In the genomic region with DNA sequence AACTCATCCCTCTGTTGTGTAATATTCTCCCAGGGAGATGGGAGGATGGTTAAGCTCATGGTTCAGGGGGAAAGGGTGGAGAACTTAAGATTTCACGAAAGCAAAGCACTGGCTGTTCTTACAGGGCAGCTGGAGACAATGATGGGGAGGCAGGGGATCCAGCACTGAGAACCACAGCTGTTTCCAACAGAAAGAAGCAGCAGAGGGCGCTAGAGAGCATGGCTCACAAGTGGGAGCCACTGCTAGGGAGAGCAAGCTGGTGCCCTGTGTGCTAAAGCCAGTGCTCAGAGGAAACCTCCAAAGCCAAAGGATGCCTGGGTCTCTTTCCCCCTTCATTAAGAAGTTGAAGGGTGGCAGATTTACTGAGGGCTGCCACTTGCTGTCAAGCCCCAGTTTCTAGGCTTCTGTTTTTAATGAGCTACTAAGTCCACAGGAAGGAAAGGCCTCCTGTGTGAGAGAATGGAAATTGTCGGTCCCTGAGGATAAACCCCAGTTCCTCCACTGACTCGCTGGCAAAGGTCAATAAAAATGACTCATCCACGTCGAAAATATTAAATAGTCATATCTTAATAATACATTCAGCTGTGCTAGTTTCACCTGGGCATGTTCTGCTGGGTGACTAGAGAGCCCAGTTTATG, we compare ENCODE assay signal across 8 cellular contexts.
DNase-seq lines count a peak whose midpoint lies in the region; TF ChIP-seq lines count a peak whose summit lies in the region.

No MANE protein-coding gene starts in this region.

- H3K27me3 Mint-ChIP-seq in brain, result no peaks in the 10 kb centered on the region

- no peaks in the 10 kb centered on the region for H3K36me3 Mint-ChIP-seq in brain

- DNase-seq in NCI-H748 (lab: John Stamatoyannopoulos, UW; ENCODE audit: unreplicated experiment) (peak; percentile 26), NCI-H748 treated with DMSO at 0.1 percent for 48 hours (lab: John Stamatoyannopoulos, UW) (no peak), HUDEP-2 (lab: John Stamatoyannopoulos, UW; ENCODE audit: unreplicated experiment in 76 of 76) (peak in 56 of 76 experiments; percentile 1 to 69 (median 35)), SK-N-DZ (ENCODE audit: low spot score) (peak; percentile 52), islet precursor cell (peak; percentile 91), posterior vena cava (ENCODE audit: low spot score) (no peak)
- peak; percentile 39 for DNase-seq in stimulated activated CD4-positive, alpha-beta T cell treated with anti-CD3 and anti-CD28 coated beads, Interleukin-4, amount 100 ng/mL, for 1 hour

- H3K27ac Mint-ChIP-seq in brain, result no peak overlapping the region

- peak; percentile 69 to 85 for TF ChIP-seq CTCF in brain (conservative IDR thresholded peaks at IDR 0.05)

- H3K9me3 Mint-ChIP-seq in brain, result no peaks in the 10 kb centered on the region

- intact Hi-C loops in posterior vena cava (cut with DNase I), result no loop called here

- no peaks in the 10 kb centered on the region for H3K4me1 Mint-ChIP-seq in brain

- H3K4me3 Mint-ChIP-seq in brain, result no peak overlapping the region

Comparison
In these comparisons a context has a peak if more than half of its experiments do, and no peak if none do; other contexts are left out.
1. DNase-seq: peak in NCI-H748 (single experiment), HUDEP-2 (56 of 76), SK-N-DZ (single experiment), islet precursor cell (single experiment) and stimulated activated CD4-positive, alpha-beta T cell treated with anti-CD3 and anti-CD28 coated beads, Interleukin-4, amount 100 ng/mL, for 1 hour (single experiment); none in NCI-H748 treated with DMSO at 0.1 percent for 48 hours (single experiment) and posterior vena cava (single experiment).